Comparison of ENCODE assay signal across 15 cellular contexts in the genomic region with DNA sequence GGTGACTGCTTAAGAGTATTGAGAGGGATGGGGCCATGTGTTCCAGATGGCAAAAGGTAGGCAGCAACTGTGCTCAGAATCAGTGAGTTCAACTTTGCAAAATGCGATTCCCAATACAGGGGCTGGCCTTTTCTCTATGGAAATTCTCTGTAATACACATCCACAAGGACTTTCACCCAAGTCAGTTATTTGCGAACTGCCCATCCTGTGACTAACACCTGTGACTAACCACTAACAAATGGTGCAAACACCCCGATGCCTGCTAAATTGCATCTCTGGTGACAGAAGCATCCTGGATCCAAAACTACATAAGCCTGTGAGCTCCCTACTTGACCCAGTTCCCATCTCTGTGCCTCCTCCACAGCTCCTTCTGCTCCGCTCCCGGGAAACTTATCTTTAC. TPM values are rescaled to one million over a fixed set of nuclear protein-coding genes. Genes with fewer than 3 reads are reported as not detected.
DNase-seq lines count a peak whose midpoint lies in the region; ATAC-seq and TF ChIP-seq lines count a peak whose summit lies in the region.
"Had no signal": no experiment of that assay in that cellular context is flagged by ENCODE, and none has a peak within 500 bp of the region (broad histone marks: within the 10 kb centered on the region; RNA-seq: fewer than 3 reads in every experiment).

No MANE protein-coding gene starts in this region.

- H3K9me3 ChIP-seq in adipocyte (ENCODE audit: control insufficient read depth, low read length) (no peaks in the 10 kb centered on the region), PC-9 (ENCODE audit: insufficient read depth, low read depth) (no peaks in the 10 kb centered on the region), spleen (peaks cover 0 to 16% (median 3%) of the 10 kb centered on the region in 8 donors), Peyer's patch (no peaks in the 10 kb centered on the region)

- DNase-seq in AG04449 (ENCODE audit: low read depth, low spot score) (peak; percentile 55), HFFc6 (peak; percentile 90), adipocyte (ENCODE audit: low read depth) (peak; percentile 34), iris pigment epithelial cell (ENCODE audit: low read depth) (peak; percentile 85), PC-9 (no peak), spleen (no peak), Peyer's patch (no peak)
- DNase-seq: endodermal cell, hypothalamus, NCI-H2227 treated with DMSO at 0.1 percent for 48 hours had no signal

- H3K9ac ChIP-seq in adipocyte (ENCODE audit: low read length), result peak overlapping the region; percentile 27

- ATAC-seq in GM21528 (IDR thresholded peaks at IDR 0.05; ENCODE audit: low FRiP score, unreplicated experiment), result no peak

- CTCF ChIA-PET in AG04449 (lab: Yijun Ruan, JAX), result interaction anchor here (1.7 kb wide), 1 partner anchor 8 kb away, joined by 5 read pairs; no protein-coding TSS in a partner anchor
- CTCF ChIA-PET in PC-9 (lab: Charles Lee), result no interaction called here

- TF ChIP-seq POLR2A in spleen (IDR thresholded peaks at IDR 0.05), result no peak
- TF ChIP-seq POLR2A in Peyer's patch (IDR thresholded peaks at IDR 0.05), result no peak

- peak overlapping the region; percentile 96 for H3K27ac Mint-ChIP-seq in HFFc6
- H3K27ac Mint-ChIP-seq: endodermal cell had no signal

- no peaks in the 10 kb centered on the region; the same call in none of the 2 replicates for H3K27me3 Mint-ChIP-seq in HFFc6 (ENCODE audit: insufficient read depth)

- H3K27ac ChIP-seq in PC-9 (no peak overlapping the region), spleen (no peak overlapping the region), Peyer's patch (no peak overlapping the region)
- H3K27ac ChIP-seq: HL-60 had no signal

- H3K79me2 ChIP-seq in PC-9 (ENCODE audit: low read depth), result no peaks in the 10 kb centered on the region; the same call in 1 of the 2 replicates

- no peaks in the 10 kb centered on the region for H3K9me2 ChIP-seq in PC-9 (ENCODE audit: insufficient read depth)

- peak overlapping the region; percentile 80 for H3K4me3 Mint-ChIP-seq in HFFc6
- H3K4me3 Mint-ChIP-seq: endodermal cell had no signal

- 88 to 92% (median 90%) methylated on average over 5 of the region's 5 CpGs for WGBS in spleen, 5 donors

- H3K4me3 ChIP-seq in AG04449 (ENCODE audit: low read depth, low read length), result no peak overlapping the region
- H3K4me3 ChIP-seq in adipocyte (ENCODE audit: low read length), result peak overlapping the region; percentile 51
- no peak overlapping the region for H3K4me3 ChIP-seq in PC-9
- no peak overlapping the region for H3K4me3 ChIP-seq in spleen
- H3K4me3 ChIP-seq in Peyer's patch, result no peak overlapping the region

- H3K36me3 Mint-ChIP-seq in HFFc6 (ENCODE audit: low read depth), result peaks cover 40% of the 10 kb centered on the region

- no TSS peak for BruUV-seq in PC-9 (replicated peaks; lab: Mats Ljungman, UMichigan)

- no peaks in the 10 kb centered on the region for H3K9me3 Mint-ChIP-seq in HFFc6
- H3K9me3 Mint-ChIP-seq: endodermal cell had no signal

- no peaks in the 10 kb centered on the region for H3K36me3 ChIP-seq in adipocyte (ENCODE audit: control insufficient read depth, insufficient read depth, low read length, severe bottlenecking)
- no peaks in the 10 kb centered on the region for H3K36me3 ChIP-seq in PC-9 (ENCODE audit: low read depth)
- peaks cover 0 to 69% (median 4%) of the 10 kb centered on the region in 6 donors for H3K36me3 ChIP-seq in spleen
- H3K36me3 ChIP-seq in Peyer's patch, result peaks cover 0 to 6% (median 0%) of the 10 kb centered on the region in 3 donors

- intact Hi-C loops in PC-9 (cut with micrococcal nuclease; ENCODE audit: unreplicated experiment) (no loop called here), spleen (cut with DNase I; ENCODE audit: low total_unique reads) (no loop called here)

- TF ChIP-seq CTCF in AG04449 (IDR thresholded peaks at IDR 0.05; ENCODE audit: insufficient read depth, low read length, missing control alignments), result no peak
- no peak for TF ChIP-seq CTCF in HFFc6 (IDR thresholded peaks at IDR 0.05)
- TF ChIP-seq CTCF in PC-9 (conservative IDR thresholded peaks at IDR 0.05), result no peak
- no peak for TF ChIP-seq CTCF in spleen (IDR thresholded peaks at IDR 0.05 in 8 of 11, conservative IDR thresholded peaks at IDR 0.05 in 3 of 11)
- no peak for TF ChIP-seq CTCF in Peyer's patch (IDR thresholded peaks at IDR 0.05)

- H3F3A ChIP-seq in PC-9 (ENCODE audit: insufficient read depth, low read depth), result no peaks in the 10 kb centered on the region

- H3K4me1 Mint-ChIP-seq in HFFc6 (ENCODE audit: low read depth), result peaks cover 93% of the 10 kb centered on the region

- POLR2A ChIA-PET in AG04449 (lab: Yijun Ruan, JAX) (no interaction called here), PC-9 (lab: Charles Lee; ENCODE audit: unreplicated experiment) (no interaction called here)

- peaks cover 41% of the 10 kb centered on the region for H3K4me1 ChIP-seq in adipocyte (ENCODE audit: control insufficient read depth, insufficient read depth, low read length)
- H3K4me1 ChIP-seq in PC-9 (replicated peaks; ENCODE audit: insufficient read depth), result peaks cover 9% of the 10 kb centered on the region
- no peaks in the 10 kb centered on the region for H3K4me1 ChIP-seq in spleen
- H3K4me1 ChIP-seq in Peyer's patch, result no peaks in the 10 kb centered on the region

- no peaks in the 10 kb centered on the region for H4K20me1 ChIP-seq in PC-9 (ENCODE audit: insufficient read depth)

- H2AFZ ChIP-seq in PC-9, result no peak overlapping the region

- H3K27me3 ChIP-seq in adipocyte (replicated peaks; ENCODE audit: control insufficient read depth, insufficient read depth, low read length) (no peaks in the 10 kb centered on the region), PC-9 (ENCODE audit: insufficient read depth, low read depth) (no peaks in the 10 kb centered on the region), spleen (replicated peaks in 1 of 7) (no peaks in the 10 kb centered on the region), Peyer's patch (no peaks in the 10 kb centered on the region)

- H3K4me2 ChIP-seq in PC-9, result no peak overlapping the region

RNA-seq across cellular contexts. Expression of gene CUZD1, which starts 9.0 kb away (rescaled TPM):
- total RNA-seq in HFFc6 (2021; fragmentation: NEBNext Ultra II Directional; extraction: Animal tissue kit (Norgen Biotek cat#: 25700)), result under 1 TPM; 0.34 to 0.60 (median 0.47) TPM
- 1.4 and 2.0 TPM in 2 replicates for total RNA-seq in PC-9 (2021)
- 1 to 10 TPM; 1.2 to 2.5 (median 1.8) TPM for total RNA-seq in spleen
- polyA plus RNA-seq in spleen, result 1 to 10 TPM; 1.1 to 2.4 (median 1.9) TPM
- total RNA-seq in Peyer's patch, result 10 to 100 TPM in 1 of 4 donors, 1 to 10 TPM in 1, under 1 TPM in 2; 0.35 to 11.6 (median 1.5) TPM

RNA-seq across cellular contexts. Expression of gene FAM24B, which starts 24.7 kb away (rescaled TPM):
- 1 to 10 TPM; 5.0 to 7.2 (median 6.3) TPM for total RNA-seq in HFFc6 (2021; fragmentation: NEBNext Ultra II Directional; extraction: Animal tissue kit (Norgen Biotek cat#: 25700))
- total RNA-seq in PC-9 (2021) (10.8 and 14.8 TPM in 2 replicates), spleen (1 to 10 TPM; 2.8 to 8.5 (median 6.0) TPM), Peyer's patch (1 to 10 TPM; 3.7 to 6.0 (median 4.9) TPM)
- 1 to 10 TPM; 5.2 to 8.2 (median 5.4) TPM for polyA plus RNA-seq in spleen

RNA-seq across cellular contexts. Expression of gene FAM24A, which starts 55.8 kb away (rescaled TPM):
- not detected for total RNA-seq in HFFc6 (2021; fragmentation: NEBNext Ultra II Directional; extraction: Animal tissue kit (Norgen Biotek cat#: 25700))
- not detected in 2 replicates for total RNA-seq in PC-9 (2021)
- total RNA-seq in spleen, result not detected
- not detected for polyA plus RNA-seq in spleen
- total RNA-seq in Peyer's patch, result not detected
- total RNA-seq: endodermal cell, mesenteric fat pad, osteocyte, urinary bladder had no signal
- polyA plus RNA-seq: urinary bladder had no signal

Comparison
In these comparisons a context has a peak if more than half of its experiments do, and no peak if none do; other contexts are left out.
1. DNase-seq: peak in AG04449 (single experiment), HFFc6 (single experiment), adipocyte (single experiment) and iris pigment epithelial cell (single experiment); none in PC-9 (0 of 2), spleen (single experiment) and Peyer's patch (0 of 3).